In genomic region chr2:68320118-68320641, GRCh38 we compare ENCODE assay signal across 8 cellular contexts. TPM values are rescaled to one million over a fixed set of nuclear protein-coding genes. Genes with fewer than 3 reads are reported as not detected.
DNase-seq lines count a peak whose midpoint lies in the region; ATAC-seq and TF ChIP-seq lines count a peak whose summit lies in the region.

No MANE protein-coding gene starts in this region.

- in situ Hi-C loops in brain microvascular endothelial cell (cut with HindIII; ENCODE audit: low pct_ligation_motif_present, low sequenced_read_pairs): no loop called here

- no peak for TF ChIP-seq CTCF in brain microvascular endothelial cell (IDR thresholded peaks at IDR 0.05; ENCODE audit: low read depth, low read length, missing control alignments)

- H3K36me3 ChIP-seq in brain microvascular endothelial cell (replicated peaks): no peaks in the 10 kb centered on the region

- ATAC-seq in left lobe of liver: peak; percentile 23
- ATAC-seq in GM18873 (IDR thresholded peaks at IDR 0.05; ENCODE audit: low FRiP score, unreplicated experiment): no peak
- ATAC-seq in HG03520 (IDR thresholded peaks at IDR 0.05; ENCODE audit: unreplicated experiment): no peak

- H3K27me3 ChIP-seq in brain microvascular endothelial cell (replicated peaks): no peaks in the 10 kb centered on the region

- DNase-seq in NCI-H1436 (lab: John Stamatoyannopoulos, UW) (peak; percentile 4), NCI-H1436 treated with DMSO at 0.1 percent for 48 hours (lab: John Stamatoyannopoulos, UW) (no peak), NCI-H446 (lab: John Stamatoyannopoulos, UW) (peak; percentile 66 to 72), brain microvascular endothelial cell (no peak), left lobe of liver (ENCODE audit: low spot score) (no peak)

- peak overlapping the region; percentile 34 for H3K27ac ChIP-seq in brain microvascular endothelial cell
- peak overlapping the region; percentile 69 for H3K27ac ChIP-seq in temporal lobe (ENCODE audit: low read depth, low read length)

- H3K4me3 ChIP-seq in brain microvascular endothelial cell (ENCODE audit: low read depth, low read length): peak overlapping the region; percentile 78

RNA-seq across cellular contexts. Expression of gene CNRIP1, which starts 0.4 kb away (rescaled TPM):
- total RNA-seq in left lobe of liver: 2.3 TPM
- total RNA-seq in temporal lobe: 67.4 TPM

RNA-seq across cellular contexts. Expression of gene PLEK, which starts 44.9 kb away (rescaled TPM):
- 2.9 TPM for total RNA-seq in left lobe of liver
- 1.7 TPM for total RNA-seq in temporal lobe

Comparison
In these comparisons a context has a peak if more than half of its experiments do, and no peak if none do; other contexts are left out.
1. DNase-seq: peak in NCI-H1436 (single experiment) and NCI-H446 (2 of 2); none in NCI-H1436 treated with DMSO at 0.1 percent for 48 hours (single experiment), brain microvascular endothelial cell (single experiment) and left lobe of liver (single experiment).
2. RNA of gene CNRIP1, which starts 0.4 kb away (total RNA-seq): 67.4 TPM in temporal lobe (single experiment); 2.3 TPM in left lobe of liver (single experiment); every median in the first group is over 10 times any median in the second.